Comparison of ENCODE assay signal across 26 cellular contexts in the genomic region with DNA sequence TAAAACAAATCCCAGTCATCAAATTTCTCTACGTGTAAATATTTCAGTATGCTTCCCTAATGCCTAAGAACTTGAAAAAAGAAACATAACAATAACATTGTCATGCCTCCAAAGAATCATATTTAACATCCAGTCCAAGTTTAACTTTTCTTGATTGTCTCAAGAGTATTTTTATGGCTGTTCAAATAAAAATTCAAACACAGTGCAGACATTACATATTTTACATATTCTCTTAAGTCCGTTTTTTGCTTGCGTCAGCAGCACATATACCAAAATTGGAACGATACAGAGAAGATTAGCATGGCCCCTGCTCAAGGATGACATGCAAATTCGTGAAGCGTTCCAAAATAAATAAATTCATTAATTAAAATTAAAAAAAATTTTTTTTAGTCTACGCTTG.
"Had no signal": no experiment of that assay in that cellular context is flagged by ENCODE, and none has a peak within 500 bp of the region (broad histone marks: within the 10 kb centered on the region; RNA-seq: fewer than 3 reads in every experiment).

No MANE protein-coding gene starts in this region.

- ATAC-seq: esophagus mucosa; gastrocnemius medialis; heart right ventricle; left cardiac atrium; left lung; left ventricle myocardium superior; lower lobe of right lung; mucosa of descending colon; naive thymus-derived CD8-positive, alpha-beta T cell had no signal

- H3K4me1 ChIP-seq: colonic mucosa, esophagus squamous epithelium, gastrocnemius medialis, heart right ventricle, left lung, lower lobe of right lung had no signal

- H3K9me3 ChIP-seq: colonic mucosa, lower lobe of right lung had no signal

- H3K4me3 ChIP-seq: colonic mucosa, esophagus squamous epithelium, gastrocnemius medialis, heart right ventricle, left lung, lower lobe of right lung, mucosa of descending colon had no signal

- H3K27me3 ChIP-seq: colonic mucosa, esophagus squamous epithelium, heart right ventricle, left lung had no signal

- H3K27ac Mint-ChIP-seq: dendritic cell treated with granulocyte-macrophage colony-stimulating factor and Interleukin-4, amounts not matched to agents 40 ng/mL and 50 ng/mL, for 4 days; mesothelial cell of epicardium; naive thymus-derived CD8-positive, alpha-beta T cell had no signal

- DNase-seq: colonic mucosa; cortex of kidney; effector CD8-positive, alpha-beta T cell; erythroblast; esophagus squamous epithelium; foreskin fibroblast; foreskin melanocyte; gastrocnemius medialis; glutamatergic neuron; head of caudate nucleus; heart right ventricle; hippocampal formation; left cardiac atrium; left lung; left ventricle myocardium superior; lower lobe of right lung; mesenchymal stem cell; mucosa of descending colon; naive B cell; naive thymus-derived CD8-positive, alpha-beta T cell had no signal

- H3K36me3 ChIP-seq: colonic mucosa, esophagus squamous epithelium, gastrocnemius medialis, heart right ventricle, left lung, lower lobe of right lung had no signal

- H3K27ac ChIP-seq: colonic mucosa, epithelial cell of prostate, esophagus squamous epithelium, gastrocnemius medialis, heart right ventricle, left lung, lower lobe of right lung had no signal

- H3K36me3 Mint-ChIP-seq: naive thymus-derived CD8-positive, alpha-beta T cell had no signal

- H3K4me3 Mint-ChIP-seq: dendritic cell treated with granulocyte-macrophage colony-stimulating factor and Interleukin-4, amounts not matched to agents 40 ng/mL and 50 ng/mL, for 4 days; mesothelial cell of epicardium; naive B cell; naive thymus-derived CD8-positive, alpha-beta T cell had no signal

- FAIRE-seq: islet of Langerhans, keratinocyte had no signal

- H3K4me1 Mint-ChIP-seq: mesothelial cell of epicardium had no signal

- H3K27me3 Mint-ChIP-seq: dendritic cell treated with granulocyte-macrophage colony-stimulating factor and Interleukin-4, amounts not matched to agents 40 ng/mL and 50 ng/mL, for 4 days; naive B cell had no signal
